Comparison of ENCODE assay signal across 1 cellular context in the genomic region with DNA sequence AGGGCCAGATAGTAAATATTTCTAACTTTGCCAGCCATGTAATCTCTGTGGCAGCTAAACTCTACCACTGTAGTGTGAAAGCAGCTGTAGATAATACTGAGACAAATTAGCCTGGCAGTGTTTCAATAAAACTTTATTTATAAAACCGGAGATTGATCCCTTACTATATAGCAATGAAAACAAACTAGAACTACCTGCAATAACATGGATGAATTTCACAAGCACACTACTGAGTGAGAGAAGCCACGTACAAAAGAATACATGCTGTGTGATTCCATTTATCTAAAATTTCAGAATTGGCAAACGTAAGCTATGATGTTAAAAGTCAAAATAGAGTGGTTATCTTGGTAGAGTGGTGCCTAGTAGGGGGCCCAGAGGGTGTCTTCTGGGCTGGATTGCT.
TF ChIP-seq lines count a peak whose summit lies in the region.

No MANE protein-coding gene starts in this region.

TF ChIP-seq in WTC11, 78 proteins besides CTCF, POLR2A, EP300 and RAD21 (continued from another document):
- TF ChIP-seq NR2C2 (CRISPR knock-in tag; IDR thresholded peaks at IDR 0.05) (no peak), PRRX2 (CRISPR knock-in tag; IDR thresholded peaks at IDR 0.05) (no peak), JUN (CRISPR knock-in tag; IDR thresholded peaks at IDR 0.05) (no peak), NFYB (CRISPR knock-in tag; conservative IDR thresholded peaks at IDR 0.05; ENCODE audit: low read depth) (no peak), ATF1 (CRISPR knock-in tag; IDR thresholded peaks at IDR 0.05) (no peak)
